In genomic region chr16:79146-80054, GRCh38 we compare ENCODE assay signal across 7 cellular contexts. TPM values are rescaled to one million over a fixed set of nuclear protein-coding genes. Genes with fewer than 3 reads are reported as not detected.
DNase-seq lines count a peak whose midpoint lies in the region; ATAC-seq and TF ChIP-seq lines count a peak whose summit lies in the region.

No MANE protein-coding gene starts in this region.

- in situ Hi-C loops in HAP-1 (cut with MboI; ENCODE audit: low sequenced_read_pairs) = no loop called here

- H3K4me1 Mint-ChIP-seq in glutamatergic neuron (ENCODE audit: low read depth, unreplicated experiment) = peaks cover 2% of the 10 kb centered on the region
- H3K4me1 Mint-ChIP-seq in stimulated activated effector memory CD8-positive, alpha-beta T cell treated with anti-CD3 and anti-CD28 coated beads, Interleukin-12 subunit alpha, Interleukin-12 subunit beta, amount 100 ng/mL, for 72 hours = peaks cover 50% of the 10 kb centered on the region

- H3K9me3 ChIP-seq in HAP-1 = no peaks in the 10 kb centered on the region

- H3K27me3 Mint-ChIP-seq in glutamatergic neuron (ENCODE audit: unreplicated experiment) = peaks cover 8% of the 10 kb centered on the region

- H3K4me1 ChIP-seq in HAP-1 = peaks cover 15% of the 10 kb centered on the region

- no peak for DNase-seq in HAP-1 (ENCODE audit: low spot score in 2 of 2)
- DNase-seq in UCSD-AML1 (lab: John Stamatoyannopoulos, UW; ENCODE audit: unreplicated experiment) = peak; percentile 28
- DNase-seq in glutamatergic neuron = no peak
- DNase-seq in stimulated activated effector memory CD8-positive, alpha-beta T cell treated with anti-CD3 and anti-CD28 coated beads, Interleukin-12 subunit alpha, Interleukin-12 subunit beta, amount 100 ng/mL, for 72 hours (ENCODE audit: low spot score in 2 of 2) = no peak
- DNase-seq in activated effector memory CD4-positive, alpha-beta T cell treated with anti-CD3 and anti-CD28 coated beads, Interleukin-2, amount 50 U/mL, for 16 hours = no peak
- DNase-seq in activated CD8-positive, alpha-beta memory T cell treated with anti-CD3 and anti-CD28 coated beads, Interleukin-2, amount 50 U/mL, for 4 hours = no peak
- no peak for DNase-seq in DMS53 treated with DMSO at 0.1 percent for 48 hours (lab: John Stamatoyannopoulos, UW; ENCODE audit: unreplicated experiment)

- TF ChIP-seq CTCF in glutamatergic neuron (IDR thresholded peaks at IDR 0.05; ENCODE audit: partially characterized antibody, unreplicated experiment) = no peak

- H3K27me3 ChIP-seq in HAP-1 (ENCODE audit: low read depth) = no peaks in the 10 kb centered on the region

- H3K36me3 Mint-ChIP-seq in glutamatergic neuron (ENCODE audit: unreplicated experiment) = no peaks in the 10 kb centered on the region
- H3K36me3 Mint-ChIP-seq in stimulated activated effector memory CD8-positive, alpha-beta T cell treated with anti-CD3 and anti-CD28 coated beads, Interleukin-12 subunit alpha, Interleukin-12 subunit beta, amount 100 ng/mL, for 72 hours = peaks cover 42% of the 10 kb centered on the region

- H3K9me3 Mint-ChIP-seq in glutamatergic neuron (ENCODE audit: unreplicated experiment) = peaks cover 2% of the 10 kb centered on the region
- H3K9me3 Mint-ChIP-seq in stimulated activated effector memory CD8-positive, alpha-beta T cell treated with anti-CD3 and anti-CD28 coated beads, Interleukin-12 subunit alpha, Interleukin-12 subunit beta, amount 100 ng/mL, for 72 hours = no peaks in the 10 kb centered on the region

- ATAC-seq in stimulated activated effector memory CD8-positive, alpha-beta T cell treated with anti-CD3 and anti-CD28 coated beads, Interleukin-12 subunit alpha, Interleukin-12 subunit beta, amount 100 ng/mL, for 72 hours = no peak

- H3K36me3 ChIP-seq in HAP-1 (replicated peaks) = peaks cover 14% of the 10 kb centered on the region

- H3K4me3 Mint-ChIP-seq in glutamatergic neuron (ENCODE audit: unreplicated experiment) = peak overlapping the region; percentile 94
- H3K4me3 Mint-ChIP-seq in stimulated activated effector memory CD8-positive, alpha-beta T cell treated with anti-CD3 and anti-CD28 coated beads, Interleukin-12 subunit alpha, Interleukin-12 subunit beta, amount 100 ng/mL, for 72 hours = peak overlapping the region; percentile 84

- no peak overlapping the region for H3K27ac Mint-ChIP-seq in glutamatergic neuron (ENCODE audit: unreplicated experiment)
- peak overlapping the region; percentile 90 for H3K27ac Mint-ChIP-seq in stimulated activated effector memory CD8-positive, alpha-beta T cell treated with anti-CD3 and anti-CD28 coated beads, Interleukin-12 subunit alpha, Interleukin-12 subunit beta, amount 100 ng/mL, for 72 hours

- peak overlapping the region; percentile 42 for H3K4me3 ChIP-seq in HAP-1

RNA-seq across cellular contexts. Expression of gene MPG, which starts 1.4 kb away (rescaled TPM):
- total RNA-seq in glutamatergic neuron (ENCODE audit: unreplicated experiment) = 24.7 TPM

RNA-seq across cellular contexts. Expression of gene RHBDF1, which starts 7.0 kb away (rescaled TPM):
- total RNA-seq in glutamatergic neuron (ENCODE audit: unreplicated experiment) = 25.2 TPM

RNA-seq across cellular contexts. Expression of gene SNRNP25, which starts 25.8 kb away (rescaled TPM):
- 21.5 TPM for total RNA-seq in glutamatergic neuron (ENCODE audit: unreplicated experiment)

RNA-seq across cellular contexts. Expression of gene POLR3K, which starts 26.0 kb away (rescaled TPM):
- 10.2 TPM for total RNA-seq in glutamatergic neuron (ENCODE audit: unreplicated experiment)

RNA-seq across cellular contexts. Expression of gene NPRL3, which starts 59.1 kb away (rescaled TPM):
- 38.9 TPM for total RNA-seq in glutamatergic neuron (ENCODE audit: unreplicated experiment)
